ENCODE assay signal across 8 cellular contexts in genomic region chr2:61598515-61599156, GRCh38.
DNase-seq lines count a peak whose midpoint lies in the region; ATAC-seq and TF ChIP-seq lines count a peak whose summit lies in the region.
"Not testable (repeated sequence)": the region's sequence is repeated elsewhere in the genome, so short reads cannot be mapped to it uniquely, and the experiment has no call there.

No MANE protein-coding gene starts in this region.

- ATAC-seq in PC-3 (peak; percentile 61), mucosa of descending colon (peak; percentile 85)

- DNase-seq in EH (ENCODE audit: low read depth), result peak; percentile 16
- peak; percentile 8 for DNase-seq in HFFc6
- DNase-seq in PC-3, result peak; percentile 68
- DNase-seq in activated CD4-positive, alpha-beta T cell treated with anti-CD3 and anti-CD28 coated beads for 48 hours, result peak; percentile 27
- DNase-seq in MCF 10A (ENCODE audit: unreplicated experiment), result peak; percentile 67
- peak; percentile 19 for DNase-seq in fibroblast of mammary gland (ENCODE audit: low read depth)
- peak in 1 of 3 donors; percentile 42 for DNase-seq in mucosa of descending colon
- peak; percentile 43 for DNase-seq in transverse colon

- not testable (repeated sequence) for H3K36me3 Mint-ChIP-seq in HFFc6 (ENCODE audit: low read depth); MCF 10A (ENCODE audit: insufficient read depth, unreplicated experiment)

- H3K4me1 ChIP-seq in PC-3 (ENCODE audit: insufficient read depth, low read length); mucosa of descending colon (ENCODE audit: low read depth); transverse colon: not testable (repeated sequence)

- H3K4me1 Mint-ChIP-seq in HFFc6 (ENCODE audit: low read depth); MCF 10A (ENCODE audit: insufficient read depth, unreplicated experiment): not testable (repeated sequence)

- POLR2A ChIA-PET in PC-3 (lab: Charles Lee; ENCODE audit: unreplicated experiment), result not testable (repeated sequence)
- POLR2A ChIA-PET in MCF 10A (lab: Yijun Ruan, JAX), result interaction anchor here (0.6 to 1.3 kb wide), 4 partner anchors 10 to 188 kb away, joined by 3 to 5 read pairs (median 4); partner anchors contain the start of gene XPO1

- not testable (repeated sequence) for H3K9me3 ChIP-seq in PC-3 (ENCODE audit: low read length); mucosa of descending colon; transverse colon

- H3K36me3 ChIP-seq in PC-3 (ENCODE audit: low read depth, low read length); mucosa of descending colon (ENCODE audit: low read depth); transverse colon: not testable (repeated sequence)

- not testable (repeated sequence) for H3K79me2 ChIP-seq in PC-3 (ENCODE audit: low read length)

- TF ChIP-seq CTCF in HFFc6 (IDR thresholded peaks at IDR 0.05); PC-3 (conservative IDR thresholded peaks at IDR 0.05; ENCODE audit: low read depth, low read length); MCF 10A (IDR thresholded peaks at IDR 0.05; ENCODE audit: unreplicated experiment); fibroblast of mammary gland (conservative IDR thresholded peaks at IDR 0.05; ENCODE audit: control insufficient read depth, insufficient read depth, low read depth, low read length); mucosa of descending colon (IDR thresholded peaks at IDR 0.05); transverse colon (IDR thresholded peaks at IDR 0.05): not testable (repeated sequence)

- not testable (repeated sequence) for H3K27ac Mint-ChIP-seq in HFFc6
- H3K27ac Mint-ChIP-seq in MCF 10A (ENCODE audit: low read depth, unreplicated experiment), result peak overlapping the region; percentile 44

- intact Hi-C loops in PC-3 (cut with micrococcal nuclease); MCF 10A (cut with micrococcal nuclease); mucosa of descending colon (cut with DNase I, micrococcal nuclease); transverse colon (cut with DNase I; ENCODE audit: low total_unique reads): not testable (repeated sequence)

- in situ Hi-C loops in transverse colon (cut with MboI; ENCODE audit: low pct_ligation_motif_present in 1 of 4, low pct_unique_long_range_greater_than_20kb in 1 of 4, low sequenced_read_pairs in 3 of 4), result not testable (repeated sequence)

- H3K27me3 Mint-ChIP-seq in HFFc6 (ENCODE audit: insufficient read depth); MCF 10A (ENCODE audit: insufficient read depth, unreplicated experiment): not testable (repeated sequence)

- CTCF ChIA-PET in PC-3 (lab: Charles Lee), result not testable (repeated sequence)
- CTCF ChIA-PET in MCF 10A (lab: Yijun Ruan, JAX), result interaction anchor here (1.6 kb wide), 1 partner anchor 27 kb away, joined by 5 read pairs; no protein-coding TSS in a partner anchor

- H3K27me3 ChIP-seq in PC-3 (ENCODE audit: low read length); transverse colon: not testable (repeated sequence)

- TF ChIP-seq EP300 in transverse colon (IDR thresholded peaks at IDR 0.05; ENCODE audit: low read depth), result not testable (repeated sequence)

- not testable (repeated sequence) for H3K4me3 ChIP-seq in PC-3 (ENCODE audit: low read length); fibroblast of mammary gland (ENCODE audit: control insufficient read depth, low read depth, low read length); mucosa of descending colon; transverse colon

- H3K27ac ChIP-seq in PC-3 (ENCODE audit: low read length) (peak overlapping the region; percentile 49), transverse colon (peak overlapping the region in 1 of 4 donors; percentile 25)

- H3K4me2 ChIP-seq in PC-3 (ENCODE audit: low read length), result not testable (repeated sequence)

- not testable (repeated sequence) for H3K4me3 Mint-ChIP-seq in HFFc6; MCF 10A (ENCODE audit: unreplicated experiment)

- not testable (repeated sequence) for H3F3A ChIP-seq in PC-3 (ENCODE audit: low read length, unreplicated experiment)

- TF ChIP-seq POLR2A in transverse colon (IDR thresholded peaks at IDR 0.05), result not testable (repeated sequence)

- BruUV-seq in PC-3 (replicated peaks; lab: Mats Ljungman, UMichigan); MCF 10A (replicated peaks; lab: Mats Ljungman, UMichigan): not testable (repeated sequence)

- 74 to 77% methylated on average over 5 to 7 of the region's 7 CpGs for WGBS in transverse colon (ENCODE audit: low coverage in 1 of 2), 2 donors

- not testable (repeated sequence) for H3K9me3 Mint-ChIP-seq in HFFc6; MCF 10A (ENCODE audit: unreplicated experiment)

- H4K20me1 ChIP-seq in PC-3 (ENCODE audit: low read length), result not testable (repeated sequence)

- not testable (repeated sequence) for H3K9me2 ChIP-seq in PC-3 (replicated peaks; ENCODE audit: low read length)

- H3K9ac ChIP-seq in PC-3 (ENCODE audit: low read length), result not testable (repeated sequence)

- not testable (repeated sequence) for H2AFZ ChIP-seq in PC-3 (ENCODE audit: low read length)
